Comparison of ENCODE assay signal across 8 cellular contexts in the genomic region with DNA sequence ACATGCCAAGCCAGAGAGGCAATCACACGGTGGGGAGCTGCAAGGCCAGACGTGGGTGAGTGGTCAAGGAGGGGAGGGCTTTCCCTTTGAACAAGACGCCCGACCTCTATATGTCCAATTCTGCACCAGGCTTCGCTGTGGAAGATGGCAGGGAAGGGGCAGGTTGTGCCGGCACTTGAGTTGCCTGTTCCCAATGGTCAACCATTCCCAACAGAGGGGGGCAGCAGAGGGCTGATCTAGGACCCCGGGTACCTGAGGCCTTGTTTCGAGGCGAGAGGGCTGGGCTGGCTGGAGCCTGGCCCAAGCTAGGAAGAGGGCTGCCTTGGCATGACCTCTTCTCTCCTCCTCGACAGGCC.
DNase-seq lines count a peak whose midpoint lies in the region; ATAC-seq and TF ChIP-seq lines count a peak whose summit lies in the region.

No MANE protein-coding gene starts in this region.

- no peak for TF ChIP-seq POLR2A in right lobe of liver (IDR thresholded peaks at IDR 0.05)

- H3K4me1 ChIP-seq in PC-9 (replicated peaks; ENCODE audit: insufficient read depth) (no peaks in the 10 kb centered on the region), mammary epithelial cell (ENCODE audit: insufficient read depth, low read length) (no peaks in the 10 kb centered on the region), right lobe of liver (no peaks in the 10 kb centered on the region)

- H3K4me3 ChIP-seq in PC-9 (no peak overlapping the region), mammary epithelial cell (replicated peaks in 1 of 3; ENCODE audit: insufficient read depth in 1 of 3, low read depth in 2 of 3, low read length in 3 of 3) (no peak overlapping the region), right lobe of liver (no peak overlapping the region)

- in situ Hi-C loops in mammary epithelial cell (cut with MboI; ENCODE audit: low sequenced_read_pairs in 2 of 2): no loop called here

- no peak overlapping the region for H2AFZ ChIP-seq in PC-9
- no peak overlapping the region for H2AFZ ChIP-seq in mammary epithelial cell (ENCODE audit: low read depth, low read length)

- H3K79me2 ChIP-seq in PC-9 (ENCODE audit: low read depth): no peaks in the 10 kb centered on the region
- H3K79me2 ChIP-seq in mammary epithelial cell (ENCODE audit: insufficient read depth, low read length): no peaks in the 10 kb centered on the region

- H3K9ac ChIP-seq in mammary epithelial cell (ENCODE audit: insufficient read depth, low read length): no peak overlapping the region

- H3K27me3 ChIP-seq in PC-9 (ENCODE audit: insufficient read depth, low read depth) (no peaks in the 10 kb centered on the region), mammary epithelial cell (ENCODE audit: insufficient read depth, low read length) (no peaks in the 10 kb centered on the region), right lobe of liver (no peaks in the 10 kb centered on the region)

- peak; percentile 25 for DNase-seq in NCI-H2196 (lab: John Stamatoyannopoulos, UW; ENCODE audit: unreplicated experiment)
- no peak for DNase-seq in NCI-H2196 treated with DMSO at 0.1 percent for 48 hours (lab: John Stamatoyannopoulos, UW; ENCODE audit: unreplicated experiment)
- DNase-seq in PC-9: peak in 1 of 2 experiments; percentile 49
- DNase-seq in mammary epithelial cell: no peak
- DNase-seq in right lobe of liver: peak; percentile 62 to 67 (median 65)

- H3K36me3 ChIP-seq in PC-9 (ENCODE audit: low read depth): no peaks in the 10 kb centered on the region
- no peaks in the 10 kb centered on the region for H3K36me3 ChIP-seq in mammary epithelial cell (ENCODE audit: insufficient read depth, low read length)
- H3K36me3 ChIP-seq in right lobe of liver: no peaks in the 10 kb centered on the region

- CTCF ChIA-PET in PC-9 (lab: Charles Lee): interaction anchor here (0.6 kb wide), 1 partner anchor 55 kb away, joined by 6 read pairs; no protein-coding TSS in a partner anchor
- CTCF ChIA-PET in mammary epithelial cell (lab: Charles Lee; ENCODE audit: low non-redundant PET): interaction anchor here (2.0 kb wide), 1 partner anchor 43 kb away, joined by 6 read pairs; no protein-coding TSS in a partner anchor

- dilution Hi-C loops in mammary epithelial cell (cut with HindIII; ENCODE audit: low sequenced_read_pairs): no loop called here

- H3K9me2 ChIP-seq in PC-9 (ENCODE audit: insufficient read depth): no peaks in the 10 kb centered on the region

- H4K20me1 ChIP-seq in PC-9 (ENCODE audit: insufficient read depth) (no peaks in the 10 kb centered on the region), mammary epithelial cell (ENCODE audit: insufficient read depth, low read length) (no peaks in the 10 kb centered on the region)

- intact Hi-C loops in PC-9 (cut with micrococcal nuclease; ENCODE audit: unreplicated experiment) (loop anchor here (2.0 kb wide), 1 partner anchor 43 kb away; no protein-coding TSS in a partner anchor), mammary epithelial cell (cut with micrococcal nuclease) (loop anchor here (1.0 kb wide), 1 partner anchor 44 kb away; no protein-coding TSS in a partner anchor), right lobe of liver (cut with DNase I) (no loop called here)

- H3K4me2 ChIP-seq in PC-9 (no peak overlapping the region), mammary epithelial cell (ENCODE audit: insufficient read depth, low read depth, low read length) (no peak overlapping the region)

- H3K9me3 ChIP-seq in PC-9 (ENCODE audit: insufficient read depth, low read depth) (no peaks in the 10 kb centered on the region), mammary epithelial cell (replicated peaks; ENCODE audit: insufficient read depth, low read length) (no peaks in the 10 kb centered on the region), right lobe of liver (no peaks in the 10 kb centered on the region)

- POLR2A ChIA-PET in PC-9 (lab: Charles Lee; ENCODE audit: unreplicated experiment): no interaction called here

- 64% methylated on average over 10 of the region's 10 CpGs for WGBS in mammary epithelial cell (ENCODE audit: low coverage, missing lambda C conversion rate)
- WGBS in right lobe of liver (ENCODE audit: insufficient coverage, low coverage, low lambda C conversion rate, missing lambda C conversion rate): 0% methylated on average over 2 of the region's 10 CpGs

- ATAC-seq in right lobe of liver (peak; percentile 83 to 95 (median 86)), HG02885 (IDR thresholded peaks at IDR 0.05; ENCODE audit: poor library complexity, unreplicated experiment) (no peak), GM21786 (IDR thresholded peaks at IDR 0.05; ENCODE audit: unreplicated experiment) (no peak), GM19395 (IDR thresholded peaks at IDR 0.05; ENCODE audit: unreplicated experiment) (no peak)

- H3K27ac ChIP-seq in PC-9 (no peak overlapping the region), mammary epithelial cell (ENCODE audit: insufficient read depth, low read depth, low read length) (no peak overlapping the region), right lobe of liver (no peak overlapping the region)

- TF ChIP-seq CTCF in PC-9 (conservative IDR thresholded peaks at IDR 0.05) (peak; percentile 56), mammary epithelial cell (conservative IDR thresholded peaks at IDR 0.05 in 1 of 2, IDR thresholded peaks at IDR 0.05 in 1 of 2; ENCODE audit: extremely low read depth in 1 of 2, insufficient read depth in 1 of 2, low read depth in 1 of 2, low read length in 2 of 2) (peak; percentile 40 to 53), right lobe of liver (IDR thresholded peaks at IDR 0.05) (peak; percentile 43 to 57 (median 52))

- H3F3A ChIP-seq in PC-9 (ENCODE audit: insufficient read depth, low read depth): no peaks in the 10 kb centered on the region

- no TSS peak for BruUV-seq in PC-9 (replicated peaks; lab: Mats Ljungman, UMichigan)
- no TSS peak for BruUV-seq in mammary epithelial cell (replicated peaks; lab: Mats Ljungman, UMichigan)

Comparison
In these comparisons a context has a peak if more than half of its experiments do, and no peak if none do; other contexts are left out.
1. DNase-seq: peak in NCI-H2196 (single experiment) and right lobe of liver (3 of 3); none in NCI-H2196 treated with DMSO at 0.1 percent for 48 hours (single experiment) and mammary epithelial cell (single experiment).
2. ATAC-seq: peak in right lobe of liver (4 of 4); none in HG02885 (single experiment), GM21786 (single experiment) and GM19395 (single experiment).
3. intact Hi-C loops: an anchor here in PC-9 (2.0 kb wide) and mammary epithelial cell (1.0 kb wide); none called in right lobe of liver.
4. Peak in every context shown above with its lines, with median percentiles within 50 percentile points of each other: CTCF ChIP-seq.